Comparison of ENCODE assay signal across 8 cellular contexts in genomic region chr5:98769006-98769255, GRCh38. TPM values are rescaled to one million over a fixed set of nuclear protein-coding genes. Genes with fewer than 3 reads are reported as not detected.
A peak's percentile ranks its signal among the peaks of the same experiment; 100 is the strongest.
DNase-seq lines count a peak whose midpoint lies in the region; ATAC-seq, FAIRE-seq and TF ChIP-seq lines count a peak whose summit lies in the region.

No MANE protein-coding gene starts in this region.

- ATAC-seq in HG03025 (IDR thresholded peaks at IDR 0.05; ENCODE audit: low FRiP score, unreplicated experiment): no peak

- H3K4me3 ChIP-seq in SK-N-MC (peak overlapping the region; percentile 96), bronchial epithelial cell (ENCODE audit: low read depth, low read length) (peak overlapping the region; percentile 69)

- H3K36me3 ChIP-seq in SK-N-MC (ENCODE audit: insufficient read depth, low read length) (no peaks in the 10 kb centered on the region), bronchial epithelial cell (ENCODE audit: control insufficient read depth, insufficient read depth, low read length) (no peaks in the 10 kb centered on the region)

- peak; percentile 52 for TF ChIP-seq CTCF in D721Med (IDR thresholded peaks at IDR 0.05; ENCODE audit: insufficient read depth, missing control alignments)
- peak; percentile 82 for TF ChIP-seq CTCF in bronchial epithelial cell (IDR thresholded peaks at IDR 0.05; ENCODE audit: insufficient read depth, low read length, severe bottlenecking)

- no peaks in the 10 kb centered on the region for H3K27me3 ChIP-seq in bronchial epithelial cell (ENCODE audit: control insufficient read depth, insufficient read depth, low read length)

- FAIRE-seq in D721Med (lab: Jason Lieb, UNC): no peak
- FAIRE-seq in bronchial epithelial cell (lab: Jason Lieb, UNC): no peak

- H3K9ac ChIP-seq in SK-N-MC (ENCODE audit: insufficient read length): peak overlapping the region; percentile 64

- H3K27ac ChIP-seq in SK-N-MC: no peak overlapping the region

- no peaks in the 10 kb centered on the region for H3K9me3 ChIP-seq in SK-N-MC (ENCODE audit: low read depth, low read length)

- DNase-seq in D721Med (ENCODE audit: insufficient read length, low spot score) (no peak), SK-N-MC (ENCODE audit: low read depth, low spot score) (no peak), bronchial epithelial cell (ENCODE audit: low read depth) (no peak), left kidney (ENCODE audit: low read depth, low spot score) (peak; percentile 86), NCI-H446 treated with DMSO at 0.1 percent for 48 hours (lab: John Stamatoyannopoulos, UW) (no peak), HK-2 (ENCODE audit: unreplicated experiment) (no peak)
- peak; percentile 61 for DNase-seq in stimulated activated CD4-positive, alpha-beta T cell treated with anti-CD3 and anti-CD28 coated beads, Interleukin-4, amount 100 ng/mL, for 1 hour

RNA-seq across cellular contexts. Expression of gene RGMB, which starts 4.5 kb away (rescaled TPM):
- total RNA-seq in bronchial epithelial cell: 6.8 and 6.9 TPM in 2 replicates

Comparison
In these comparisons a context has a peak if more than half of its experiments do, and no peak if none do; other contexts are left out.
1. DNase-seq: peak in left kidney (single experiment) and stimulated activated CD4-positive, alpha-beta T cell treated with anti-CD3 and anti-CD28 coated beads, Interleukin-4, amount 100 ng/mL, for 1 hour (single experiment); none in D721Med (single experiment), SK-N-MC (single experiment), bronchial epithelial cell (single experiment), NCI-H446 treated with DMSO at 0.1 percent for 48 hours (single experiment) and HK-2 (single experiment).